ENCODE assay signal across 17 cellular contexts in genomic region chr18:59575995-59576394, GRCh38.
"Had no signal": no experiment of that assay in that cellular context is flagged by ENCODE, and none has a peak within 500 bp of the region (broad histone marks: within the 10 kb centered on the region; RNA-seq: fewer than 3 reads in every experiment).

No MANE protein-coding gene starts in this region.

- H3K4me3 ChIP-seq: body of pancreas, dorsolateral prefrontal cortex, lower lobe of right lung, spleen, upper lobe of right lung had no signal

- DNase-seq: activated CD4-positive, alpha-beta T cell treated with anti-CD3 and anti-CD28 coated beads, Interleukin-2, amount 10 ng/mL, durations not matched to agents 7 days and 5 days; activated CD8-positive, alpha-beta T cell treated with anti-CD3 and anti-CD28 coated beads, Interleukin-2, amount 10 ng/mL, durations not matched to agents 7 days and 5 days; activated naive CD4-positive, alpha-beta T cell treated with anti-CD3 and anti-CD28 coated beads for 36 hours; activated T-cell treated with anti-CD3 and anti-CD28 coated beads, Interleukin-2, amount 50 U/mL, for 24 hours; body of pancreas; dorsolateral prefrontal cortex; endodermal cell; foreskin keratinocyte; hippocampal formation; islet precursor cell; lower lobe of right lung; occipital lobe; retina; spleen; stimulated activated CD4-positive, alpha-beta T cell treated with anti-CD3 and anti-CD28 coated beads, Interleukin-4, amount 100 ng/mL, for 4 hours; upper lobe of right lung had no signal

- H3K27me3 ChIP-seq: body of pancreas, foreskin keratinocyte, upper lobe of right lung had no signal

- H3K9me3 ChIP-seq: body of pancreas, lower lobe of right lung, spleen, upper lobe of right lung had no signal

- H3K27ac ChIP-seq: body of pancreas, dorsolateral prefrontal cortex, foreskin keratinocyte, lower lobe of right lung, spleen, upper lobe of right lung had no signal

- H3K36me3 ChIP-seq: lower lobe of right lung, spleen, upper lobe of right lung had no signal

- ATAC-seq: activated CD8-positive, alpha-beta T cell treated with anti-CD3 and anti-CD28 coated beads, Interleukin-2, amount 10 ng/mL, durations not matched to agents 7 days and 5 days; body of pancreas; foreskin keratinocyte; lower lobe of right lung; stimulated activated memory B cell treated with anti-CD40 and anti-IgM and Interleukin-4, amounts not matched to agents 10 μg/mL and 1 μg/mL and 100 μg/mL, for 72 hours; upper lobe of right lung had no signal

- H3K4me1 ChIP-seq: body of pancreas, foreskin keratinocyte, lower lobe of right lung, spleen, upper lobe of right lung had no signal
